In the genomic region with DNA sequence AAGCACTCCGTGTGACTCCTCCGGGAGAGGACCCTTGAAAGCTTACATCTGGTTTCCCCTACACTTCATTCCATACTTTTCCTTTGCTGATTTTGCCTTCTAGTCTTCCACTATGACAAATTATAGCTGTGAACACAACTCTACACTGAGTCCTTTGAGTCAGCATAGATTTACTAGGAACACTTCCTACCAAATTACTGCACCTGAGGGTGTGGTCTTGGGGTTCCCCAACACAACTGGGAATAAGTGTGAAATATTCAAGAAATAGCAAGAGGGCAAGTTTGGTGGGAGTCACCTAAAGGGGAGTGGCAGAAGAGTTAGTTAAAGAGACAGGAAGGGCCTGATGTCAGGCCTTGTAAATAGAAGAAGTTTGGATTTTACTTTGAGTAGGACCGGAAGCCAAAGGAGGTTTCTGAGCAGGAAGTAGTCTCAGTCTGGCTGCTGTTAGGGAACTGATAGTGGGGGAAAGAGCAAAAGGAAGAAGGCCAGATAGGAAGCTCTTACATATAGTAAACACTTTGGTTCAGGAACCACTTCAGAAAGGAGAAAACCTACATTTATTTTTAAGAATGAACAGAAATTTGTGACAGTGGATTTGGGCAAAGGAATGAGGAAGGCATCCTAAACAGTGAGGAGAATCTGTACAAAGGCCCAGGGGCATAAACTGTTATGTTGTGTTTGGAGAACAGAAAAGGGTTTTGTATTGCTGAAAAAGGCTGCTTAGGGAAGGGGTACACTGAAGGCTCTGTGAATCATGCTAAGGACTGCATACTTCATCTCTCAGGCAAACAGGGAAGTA, we compare ENCODE assay signal across 8 cellular contexts. TPM values are rescaled to one million over a fixed set of nuclear protein-coding genes. Genes with fewer than 3 reads are reported as not detected.
DNase-seq lines count a peak whose midpoint lies in the region; ATAC-seq, FAIRE-seq and TF ChIP-seq lines count a peak whose summit lies in the region.

No MANE protein-coding gene starts in this region.

- TF ChIP-seq CTCF in K562 (IDR thresholded peaks at IDR 0.05 in 2 of 3, conservative IDR thresholded peaks at IDR 0.05 in 1 of 3; ENCODE audit: insufficient read depth in 2 of 3, low read depth in 1 of 3, low read length in 3 of 3) (no peak), mucosa of descending colon (IDR thresholded peaks at IDR 0.05) (no peak)

- H3K4me2 ChIP-seq in K562 (ENCODE audit: insufficient read depth, low read length): peak overlapping the region; percentile 32; the same call in 1 of the 2 replicates

- DNase-seq in AML-193 (lab: John Stamatoyannopoulos, UW) (peak; percentile 95), K562 (ENCODE audit: extremely low read depth in 1 of 4, low spot score in 3 of 4) (peak in 2 of 4 experiments; percentile 35 to 55), mucosa of descending colon (no peak), NCI-H1105 (lab: John Stamatoyannopoulos, UW) (no peak)
- DNase-seq in activated effector memory CD4-positive, alpha-beta T cell treated with Interleukin-2 at 50 U/mL for 16 hours: no peak

- no peak overlapping the region; a peak in 1 of 4 replicates for H3K9ac ChIP-seq in K562 (ENCODE audit: insufficient read depth in 1 of 2, low read depth in 2 of 2, low read length in 2 of 2)

- H3K4me3 ChIP-seq in K562 (no peak overlapping the region), mucosa of descending colon (no peak overlapping the region)

- POLR2A ChIA-PET in K562 (lab: Yijun Ruan, JAX): interaction anchor here (0.7 to 1.5 kb wide), 4 partner anchors 9 to 55 kb away, joined by 3 to 4 read pairs (median 4); no protein-coding TSS in a partner anchor

- H2AFZ ChIP-seq in K562 (ENCODE audit: low read depth, low read length): peak overlapping the region; percentile 63

- H3K27me3 ChIP-seq in K562 (ENCODE audit: control insufficient read depth in 2 of 2, insufficient read depth in 2 of 2, low read length in 2 of 2): no peaks in the 10 kb centered on the region

- BruUV-seq in K562 (replicated peaks; lab: Mats Ljungman, UMichigan): no TSS peak

- peak; percentile 46; the same call in 1 of the 2 replicates for TF ChIP-seq EP300 in K562 (IDR thresholded peaks at IDR 0.05; ENCODE audit: low read length)

- H3K4me1 ChIP-seq in K562 (replicated peaks in 1 of 2; ENCODE audit: control insufficient read depth in 2 of 2, insufficient read depth in 2 of 2, low read length in 2 of 2) (peaks cover 0 to 13% of the 10 kb centered on the region in 2 experiments; a peak in 3 of 5 replicates), mucosa of descending colon (ENCODE audit: low read depth) (peaks cover 31% of the 10 kb centered on the region)

- TF ChIP-seq POLR2A in K562 (conservative IDR thresholded peaks at IDR 0.05): no peak

- H4K20me1 ChIP-seq in K562 (replicated peaks; ENCODE audit: control insufficient read depth, insufficient read depth, low read length): no peaks in the 10 kb centered on the region

- peak overlapping the region; percentile 84 for H3K27ac ChIP-seq in K562 (ENCODE audit: extremely low read depth, low read depth, low read length)

- ATAC-seq in GM19463 (IDR thresholded peaks at IDR 0.05; ENCODE audit: unreplicated experiment) (peak; percentile 78), HG03571 (IDR thresholded peaks at IDR 0.05; ENCODE audit: unreplicated experiment) (peak; percentile 86), K562 (peak; percentile 91), mucosa of descending colon (peak; percentile 86), HG02798 (IDR thresholded peaks at IDR 0.05; ENCODE audit: poor library complexity, unreplicated experiment) (no peak)

- H3K79me2 ChIP-seq in K562 (ENCODE audit: control insufficient read depth, insufficient read depth, low read length): no peaks in the 10 kb centered on the region

- FAIRE-seq in K562 (lab: Jason Lieb, UNC): peak; percentile 69

- H3K36me3 ChIP-seq in K562 (ENCODE audit: control insufficient read depth, insufficient read depth, low read length): peaks cover 54% of the 10 kb centered on the region
- H3K36me3 ChIP-seq in mucosa of descending colon (ENCODE audit: low read depth): no peaks in the 10 kb centered on the region

- H3K9me3 ChIP-seq in K562 (replicated peaks; ENCODE audit: control insufficient read depth, insufficient read depth, low read depth, low read length) (no peaks in the 10 kb centered on the region), mucosa of descending colon (no peaks in the 10 kb centered on the region)

- in situ Hi-C loops in K562 (cut with MboI): no loop called here

- H3K9me1 ChIP-seq in K562 (ENCODE audit: control insufficient read depth, insufficient read depth, low read length): no peaks in the 10 kb centered on the region

- 80% methylated on average over 2 of the region's 3 CpGs for WGBS in K562 (ENCODE audit: insufficient coverage, low coverage, missing lambda C conversion rate)

- intact Hi-C loops in K562 (cut with micrococcal nuclease): no loop called here
- intact Hi-C loops in mucosa of descending colon (cut with DNase I, micrococcal nuclease): no loop called here

- TF ChIP-seq RAD21 in K562 (CRISPR knock-in tag; conservative IDR thresholded peaks at IDR 0.05 in 1 of 2, IDR thresholded peaks at IDR 0.05 in 1 of 2): no peak

- CTCF ChIA-PET in K562 (lab: Yijun Ruan, JAX; ENCODE audit: low intra/inter-chr PET ratio): no interaction called here

TF ChIP-seq in K562, 482 proteins besides CTCF, POLR2A, EP300 and RAD21 (continues in another document):
- TF ChIP-seq NFIC (IDR thresholded peaks at IDR 0.05) (no peak), TAL1 (IDR thresholded peaks at IDR 0.05) (peak; percentile 22; the same call in 1 of the 2 replicates), ZEB2 (IDR thresholded peaks at IDR 0.05) (no peak), ARID4B (CRISPR knock-in tag; IDR thresholded peaks at IDR 0.05) (no peak), TAF1 (IDR thresholded peaks at IDR 0.05; ENCODE audit: control insufficient read depth, extremely low read depth, insufficient read depth, low read length, severe bottlenecking) (no peak), ZNF589 (CRISPR knock-in tag; IDR thresholded peaks at IDR 0.05; ENCODE audit: low read depth) (peak; percentile 73; the same call in 1 of the 2 replicates), KLF6 (CRISPR knock-in tag; IDR thresholded peaks at IDR 0.05; ENCODE audit: borderline replicate concordance) (no peak), ATF1 (CRISPR knock-in tag; IDR thresholded peaks at IDR 0.05) (no peak), ATF1 (tag; IDR thresholded peaks at IDR 0.05) (no peak), CBFA2T3 (IDR thresholded peaks at IDR 0.05) (peak; percentile 42; the same call in 1 of the 2 replicates), ILK (tag; IDR thresholded peaks at IDR 0.05; ENCODE audit: borderline replicate concordance, low read depth) (no peak), ZNF23 (CRISPR knock-in tag; IDR thresholded peaks at IDR 0.05) (no peak), MAFK (IDR thresholded peaks at IDR 0.05; ENCODE audit: low read length) (no peak)

RNA-seq across cellular contexts. Expression of gene SEL1L, which starts 14.3 kb away (rescaled TPM):
- total RNA-seq in K562 (2011; cell fraction: chromatin; rRNA removed; ENCODE audit: low replicate concordance): 28.6 and 68.3 TPM in 2 replicates
- 14.0 and 20.4 TPM in 2 replicates for total RNA-seq in K562 (2011; cell fraction: nucleolus; rRNA removed)
- 44.9 and 84.4 TPM in 2 replicates for total RNA-seq in K562 (2011; cell fraction: nucleoplasm; rRNA removed)
- total RNA-seq in K562 (2014; rRNA removed): 11.7 and 15.5 TPM in 2 replicates
- 15.6 and 15.8 TPM in 2 replicates for total RNA-seq in K562 (2014; rRNA removed; fragmentation: Illumina TruSeq; extraction: Trizol)
- total RNA-seq in K562 (2015; rRNA removed; fragmentation: Illumina TruSeq; extraction: Trizol): 14.0 and 15.8 TPM in 2 replicates
- 21.1 and 23.3 TPM in 2 replicates for total RNA-seq in K562 (2021)
- polyA plus RNA-seq in K562 (2011; rRNA removed): 8.0 and 8.4 TPM in 2 replicates
- polyA plus RNA-seq in K562 (2011; cell fraction: cytosol; rRNA removed): 2.2 and 6.0 TPM in 2 replicates
- 14.0 and 14.5 TPM in 2 replicates for polyA plus RNA-seq in K562 (2011; cell fraction: nucleus; rRNA removed)
- 13.5 and 33.8 TPM in 2 replicates for polyA plus RNA-seq in K562 (2012)
- 12.3 and 13.6 TPM in 2 replicates for polyA plus RNA-seq in K562 (2014; fragmentation: Illumina TruSeq; extraction: Trizol)
- 10 to 100 TPM in 1 of 2 experiments, 1 to 10 TPM in 1; 7.7 to 10.1 TPM for polyA plus RNA-seq in K562 (2014; fragmentation: Nextera tagmentation; extraction: Ambion mirVana)
- polyA plus RNA-seq in K562 (2014; rRNA removed): 8.2 and 8.8 TPM in 2 replicates
- 17.7 and 24.5 TPM in 2 replicates for polyA minus RNA-seq in K562 (2011; rRNA and poly(A)+ RNA removed)
- 7.8 and 9.6 TPM in 2 replicates for polyA minus RNA-seq in K562 (2011; cell fraction: cytosol; rRNA and poly(A)+ RNA removed)
- polyA minus RNA-seq in K562 (2011; cell fraction: nucleus; rRNA and poly(A)+ RNA removed): 11.6 and 19.5 TPM in 2 replicates
- total RNA-seq in mucosa of descending colon: 100 to 1,000 TPM in 1 of 3 donors, 10 to 100 TPM in 2; 87.7 to 103 (median 89.9) TPM

Comparison
In these comparisons a context has a peak if more than half of its experiments do, and no peak if none do; other contexts are left out.
1. DNase-seq: peak in AML-193 (2 of 2); none in mucosa of descending colon (0 of 3), NCI-H1105 (single experiment) and activated effector memory CD4-positive, alpha-beta T cell treated with Interleukin-2 at 50 U/mL for 16 hours (single experiment).